Comparison of ENCODE assay signal across 23 cellular contexts in the genomic region with DNA sequence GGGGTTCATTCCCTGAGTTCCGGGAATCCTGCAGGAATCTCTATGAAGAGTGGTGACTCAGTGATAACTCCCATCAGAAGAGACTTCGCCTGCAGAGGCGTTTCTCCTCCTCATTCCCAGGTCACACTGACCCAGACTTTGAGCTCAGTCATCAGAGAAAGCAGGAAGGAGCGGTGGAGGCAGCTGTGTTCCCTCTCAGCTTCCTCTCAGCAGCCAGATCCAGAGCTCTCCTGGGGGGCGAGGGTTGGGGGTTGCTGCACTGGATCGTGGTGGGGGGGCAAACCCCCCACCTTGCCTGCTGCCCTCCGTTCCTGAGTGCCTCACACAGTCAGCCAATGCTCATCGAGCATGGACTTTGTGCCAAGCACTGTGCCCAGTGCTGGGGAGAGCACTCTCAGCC.
"Had no signal": no experiment of that assay in that cellular context is flagged by ENCODE, and none has a peak within 500 bp of the region (broad histone marks: within the 10 kb centered on the region; RNA-seq: fewer than 3 reads in every experiment).

No MANE protein-coding gene starts in this region.

- H3K4me3 Mint-ChIP-seq: brain; effector memory CD8-positive, alpha-beta T cell; natural killer cell treated with Interleukin-12 subunit alpha and Interleukin-12 subunit beta and Interleukin-15 and Interleukin-18, amount 100 ng/mL, for 72 hours; stimulated activated memory B cell treated with anti-CD40 and anti-IgM and Interleukin-4, amounts not matched to agents 10 μg/mL and 1 μg/mL and 100 μg/mL, for 72 hours; T-helper 2 cell treated with Interferon-gamma antibody and Interleukin-4, amounts not matched to agents 5 μg/mL and 100 μg/mL, for 36 hours had no signal

- ATAC-seq: activated naive CD4-positive, alpha-beta T cell treated with anti-CD3 and anti-CD28 coated beads, Interleukin-2, amount 50 U/mL, for 72 hours; effector memory CD8-positive, alpha-beta T cell; left lung; natural killer cell treated with Interleukin-12 subunit alpha and Interleukin-12 subunit beta and Interleukin-15 and Interleukin-18, amount 100 ng/mL, for 72 hours; sciatic nerve; stimulated activated memory B cell treated with anti-CD40 and anti-IgM and Interleukin-4, amounts not matched to agents 10 μg/mL and 1 μg/mL and 100 μg/mL, for 72 hours had no signal

- H3K27ac ChIP-seq: esophagus squamous epithelium, left lung, neutrophil, parathyroid adenoma, stomach, suprapubic skin, tibial nerve, WERI-Rb-1 had no signal

- H3K4me2 ChIP-seq: smooth muscle cell had no signal

- H3K9me3 ChIP-seq: esophagus squamous epithelium, left lung, neutrophil, suprapubic skin had no signal

- H3K79me2 ChIP-seq: parathyroid adenoma had no signal

- H2AFZ ChIP-seq: parathyroid adenoma had no signal

- H3K4me3 ChIP-seq: esophagus squamous epithelium, left lung, smooth muscle cell, stomach, suprapubic skin, tibial nerve had no signal

- H3K27me3 ChIP-seq: neutrophil, tibial nerve had no signal

- FAIRE-seq: TTC549 had no signal

- H3K4me1 ChIP-seq: esophagus squamous epithelium, left lung, parathyroid adenoma, suprapubic skin, tibial nerve had no signal

- H3K36me3 ChIP-seq: esophagus squamous epithelium, left lung, neutrophil, stomach, suprapubic skin, tibial nerve, WERI-Rb-1 had no signal

- H3K36me3 Mint-ChIP-seq: activated naive CD4-positive, alpha-beta T cell treated with anti-CD3 and anti-CD28 coated beads, Interleukin-2, amount 50 U/mL, for 72 hours; brain; natural killer cell treated with Interleukin-12 subunit alpha and Interleukin-12 subunit beta and Interleukin-15 and Interleukin-18, amount 100 ng/mL, for 72 hours; stimulated activated memory B cell treated with anti-CD40 and anti-IgM and Interleukin-4, amounts not matched to agents 10 μg/mL and 1 μg/mL and 100 μg/mL, for 72 hours had no signal

- H3K9me3 Mint-ChIP-seq: T-helper 2 cell treated with Interferon-gamma antibody and Interleukin-4, amounts not matched to agents 5 μg/mL and 100 μg/mL, for 36 hours had no signal

- H3K27me3 Mint-ChIP-seq: effector memory CD8-positive, alpha-beta T cell; natural killer cell treated with Interleukin-12 subunit alpha and Interleukin-12 subunit beta and Interleukin-15 and Interleukin-18, amount 100 ng/mL, for 72 hours; stimulated activated memory B cell treated with anti-CD40 and anti-IgM and Interleukin-4, amounts not matched to agents 10 μg/mL and 1 μg/mL and 100 μg/mL, for 72 hours had no signal

- H3K27ac Mint-ChIP-seq: activated naive CD4-positive, alpha-beta T cell treated with anti-CD3 and anti-CD28 coated beads, Interleukin-2, amount 50 U/mL, for 72 hours; brain; effector memory CD8-positive, alpha-beta T cell; natural killer cell treated with Interleukin-12 subunit alpha and Interleukin-12 subunit beta and Interleukin-15 and Interleukin-18, amount 100 ng/mL, for 72 hours; stimulated activated memory B cell treated with anti-CD40 and anti-IgM and Interleukin-4, amounts not matched to agents 10 μg/mL and 1 μg/mL and 100 μg/mL, for 72 hours; T-helper 2 cell treated with Interferon-gamma antibody and Interleukin-4, amounts not matched to agents 5 μg/mL and 100 μg/mL, for 36 hours had no signal

- DNase-seq: activated CD4-positive, alpha-beta T cell treated with anti-CD3 and anti-CD28 coated beads, Interleukin-2, amount 50 U/mL, for 1 hour; activated CD4-positive, CD25-positive, alpha-beta regulatory T cell treated with anti-CD3 and anti-CD28 coated beads, Interleukin-2, amount 50 U/mL, for 72 hours; activated T-cell treated with anti-CD3 and anti-CD28 coated beads, Interleukin-2, amount 50 U/mL, for 1 hour; aorta; caudate nucleus; effector memory CD8-positive, alpha-beta T cell; esophagus squamous epithelium; left lung; stimulated activated CD4-positive, alpha-beta T cell treated with anti-CD3 and anti-CD28 coated beads, Interleukin-15, amount 100 ng/mL, for 24 hours; stomach; WERI-Rb-1 had no signal

- H3K4me1 Mint-ChIP-seq: stimulated activated memory B cell treated with anti-CD40 and anti-IgM and Interleukin-4, amounts not matched to agents 10 μg/mL and 1 μg/mL and 100 μg/mL, for 72 hours had no signal

- H3K9ac ChIP-seq: parathyroid adenoma had no signal
